Comparison of ENCODE assay signal across 2 cellular contexts in genomic region chr4:1964443-1964842, GRCh38.
A peak's percentile ranks its signal among the peaks of the same experiment; 100 is the strongest.
TF ChIP-seq lines count a peak whose summit lies in the region.

No MANE protein-coding gene starts in this region.

TF ChIP-seq in HepG2, 621 proteins besides CTCF, POLR2A, EP300 and RAD21:
- TF ChIP-seq ZSCAN12 (CRISPR knock-in tag; IDR thresholded peaks at IDR 0.05) (no peak), ZFP91 (CRISPR knock-in tag; IDR thresholded peaks at IDR 0.05; ENCODE audit: borderline replicate concordance) (peak; percentile 27; the same call in 1 of the 2 replicates)

TF ChIP-seq in K562, 482 proteins besides CTCF, POLR2A, EP300 and RAD21 (continues in another document):
- TF ChIP-seq PURB (CRISPR knock-in tag; IDR thresholded peaks at IDR 0.05; ENCODE audit: low read depth) (no peak), RBM34 (IDR thresholded peaks at IDR 0.05; ENCODE audit: borderline replicate concordance, insufficient read depth, low read length) (no peak), CLOCK (CRISPR knock-in tag; IDR thresholded peaks at IDR 0.05; ENCODE audit: borderline replicate concordance) (no peak), ETV1 (tag; conservative IDR thresholded peaks at IDR 0.05; ENCODE audit: low read depth) (no peak), KAT8 (IDR thresholded peaks at IDR 0.05; ENCODE audit: low read depth) (no peak), NFE2L1 (tag; IDR thresholded peaks at IDR 0.05; ENCODE audit: borderline replicate concordance, low read depth) (no peak), TEAD4 (IDR thresholded peaks at IDR 0.05; ENCODE audit: low read length) (0 out of 2 replicates have a peak, but pooled peaks have one; percentile 8), TEAD4 (CRISPR knock-in tag; IDR thresholded peaks at IDR 0.05; ENCODE audit: borderline replicate concordance) (no peak), SOX6 (IDR thresholded peaks at IDR 0.05) (0 out of 2 replicates have a peak, but pooled peaks have one; percentile 24), RBM17 (IDR thresholded peaks at IDR 0.05; ENCODE audit: borderline replicate concordance, low read depth, low read length) (no peak), SMARCB1 (IDR thresholded peaks at IDR 0.05; ENCODE audit: insufficient read length, low read depth) (no peak), ZBTB34 (CRISPR knock-in tag; IDR thresholded peaks at IDR 0.05) (no peak), MTF1 (CRISPR knock-in tag; IDR thresholded peaks at IDR 0.05; ENCODE audit: borderline replicate concordance) (no peak), MCM7 (IDR thresholded peaks at IDR 0.05) (no peak), THRA (IDR thresholded peaks at IDR 0.05) (no peak), GTF2F1 (IDR thresholded peaks at IDR 0.05; ENCODE audit: low read depth, low read length) (no peak), GATAD2A (IDR thresholded peaks at IDR 0.05) (no peak), EGR1 (conservative IDR thresholded peaks at IDR 0.05) (no peak), DPF2 (IDR thresholded peaks at IDR 0.05) (0 out of 2 replicates have a peak, but pooled peaks have one; percentile 26), GMEB1 (CRISPR knock-in tag; IDR thresholded peaks at IDR 0.05) (no peak), ZNF431 (CRISPR knock-in tag; IDR thresholded peaks at IDR 0.05) (no peak), CGGBP1 (CRISPR knock-in tag; IDR thresholded peaks at IDR 0.05) (no peak), TFAM (CRISPR knock-in tag; conservative IDR thresholded peaks at IDR 0.05) (no peak), HINFP (tag; conservative IDR thresholded peaks at IDR 0.05; ENCODE audit: low read depth) (no peak), ZBTB11 (CRISPR knock-in tag; IDR thresholded peaks at IDR 0.05) (no peak), U2AF1 (optimal IDR thresholded peaks at IDR 0.05; ENCODE audit: low read depth, low read length) (no peak), ZFPM2 (CRISPR knock-in tag; IDR thresholded peaks at IDR 0.05) (no peak), MAFF (IDR thresholded peaks at IDR 0.05; ENCODE audit: low read length) (no peak), CTBP1 (IDR thresholded peaks at IDR 0.05; ENCODE audit: borderline replicate concordance) (peak; percentile 39; the same call in 1 of the 2 replicates), RAD51 (IDR thresholded peaks at IDR 0.05; ENCODE audit: borderline replicate concordance, low read depth) (no peak), ZNF184 (CRISPR knock-in tag; IDR thresholded peaks at IDR 0.05) (no peak), ZNF766 (CRISPR knock-in tag; conservative IDR thresholded peaks at IDR 0.05) (no peak), RBM25 (IDR thresholded peaks at IDR 0.05; ENCODE audit: low read depth, low read length, severe bottlenecking) (no peak), ZNF280A (IDR thresholded peaks at IDR 0.05; ENCODE audit: low read depth, partially characterized antibody) (no peak), ZBTB1 (CRISPR knock-in tag; IDR thresholded peaks at IDR 0.05; ENCODE audit: borderline replicate concordance, low read depth) (no peak), NR1H2 (CRISPR knock-in tag; IDR thresholded peaks at IDR 0.05) (no peak), HNRNPL (IDR thresholded peaks at IDR 0.05; ENCODE audit: low read depth, low read length) (no peak), ZNF277 (CRISPR knock-in tag; IDR thresholded peaks at IDR 0.05; ENCODE audit: borderline replicate concordance) (no peak), HDAC3 (IDR thresholded peaks at IDR 0.05; ENCODE audit: borderline replicate concordance, partially characterized antibody) (no peak), ZNF695 (CRISPR knock-in tag; IDR thresholded peaks at IDR 0.05) (no peak), WHSC1 (IDR thresholded peaks at IDR 0.05; ENCODE audit: low read length) (no peak), TARDBP (IDR thresholded peaks at IDR 0.05) (no peak), E2F1 (CRISPR knock-in tag; IDR thresholded peaks at IDR 0.05) (no peak), ZNF23 (CRISPR knock-in tag; IDR thresholded peaks at IDR 0.05) (no peak), TGIF2 (CRISPR knock-in tag; IDR thresholded peaks at IDR 0.05) (no peak), ATF6 (CRISPR knock-in tag; IDR thresholded peaks at IDR 0.05) (no peak)
